ENCODE assay signal across 26 cellular contexts in genomic region chr1:153640873-153641272, GRCh38. TPM values are rescaled to one million over a fixed set of nuclear protein-coding genes. Genes with fewer than 3 reads are reported as not detected.
DNase-seq lines count a peak whose midpoint lies in the region; ATAC-seq and TF ChIP-seq lines count a peak whose summit lies in the region.
"Had no signal": no experiment of that assay in that cellular context is flagged by ENCODE, and none has a peak within 500 bp of the region (broad histone marks: within the 10 kb centered on the region; RNA-seq: fewer than 3 reads in every experiment).

No MANE protein-coding gene starts in this region.

- TF ChIP-seq CTCF in activated CD8-positive, alpha-beta T cell treated with anti-CD3 and anti-CD28 coated beads for 36 hours (IDR thresholded peaks at IDR 0.05), result no peak
- no peak for TF ChIP-seq CTCF in Loucy (conservative IDR thresholded peaks at IDR 0.05; ENCODE audit: low read length)

- H3K18ac ChIP-seq in trophoblast cell (ENCODE audit: low read length), result no peak overlapping the region

- no peak overlapping the region for H3K23ac ChIP-seq in trophoblast cell (ENCODE audit: low read length)

- peaks cover 44% of the 10 kb centered on the region for H3K4me1 ChIP-seq in Loucy (ENCODE audit: insufficient read depth, low read length, poor library complexity, severe bottlenecking)
- no peaks in the 10 kb centered on the region for H3K4me1 ChIP-seq in trophoblast cell (ENCODE audit: control insufficient read depth in 1 of 2, insufficient read depth in 2 of 2, low read length in 2 of 2)
- H3K4me1 ChIP-seq: BE2C had no signal

- WGBS in trophoblast cell (ENCODE audit: extremely low coverage, insufficient coverage, insufficient read length), result no CpG with 5 or more reads among the region's 6 CpGs

- DNase-seq in activated CD8-positive, alpha-beta T cell treated with anti-CD3 and anti-CD28 coated beads for 36 hours, result no peak
- no peak for DNase-seq in activated CD8-positive, alpha-beta T cell treated with anti-CD3 and anti-CD28 coated beads, Interleukin-2, amount 10 ng/mL, durations not matched to agents 7 days and 5 days
- no peak for DNase-seq in trophoblast cell
- no peak for DNase-seq in NCI-H146 (lab: John Stamatoyannopoulos, UW)
- DNase-seq: activated CD4-positive, alpha-beta T cell treated with anti-CD3 and anti-CD28 coated beads for 4 hours; activated CD8-positive, alpha-beta memory T cell treated with anti-CD3 and anti-CD28 coated beads, Interleukin-2, amount 50 U/mL, for 4 hours; activated naive CD4-positive, alpha-beta T cell treated with anti-CD3 and anti-CD28 coated beads, Interleukin-2, amount 10 ng/mL, durations not matched to agents 7 days and 5 days; BE2C; Calu3; effector CD8-positive, alpha-beta T cell; H9; NCI-H187; NCI-H2227 treated with DMSO at 0.1 percent for 48 hours; PC-3; right cardiac atrium; SHP77; stimulated activated CD8-positive, alpha-beta memory T cell treated with anti-CD3 and anti-CD28 coated beads, Interleukin-4, amount 100 ng/mL, for 48 hours; T-cell had no signal

- H3K4me3 Mint-ChIP-seq in activated CD8-positive, alpha-beta T cell treated with anti-CD3 and anti-CD28 coated beads for 36 hours, result no peak overlapping the region
- no peak overlapping the region for H3K4me3 Mint-ChIP-seq in activated CD8-positive, alpha-beta T cell treated with anti-CD3 and anti-CD28 coated beads, Interleukin-2, amount 10 ng/mL, durations not matched to agents 7 days and 5 days
- H3K4me3 Mint-ChIP-seq: activated naive CD4-positive, alpha-beta T cell treated with anti-CD3 and anti-CD28 coated beads, Interleukin-2, amount 10 ng/mL, durations not matched to agents 7 days and 5 days; H9; T-cell had no signal

- H3K9me3 Mint-ChIP-seq in activated CD8-positive, alpha-beta T cell treated with anti-CD3 and anti-CD28 coated beads for 36 hours, result no peaks in the 10 kb centered on the region
- H3K9me3 Mint-ChIP-seq in activated CD8-positive, alpha-beta T cell treated with anti-CD3 and anti-CD28 coated beads, Interleukin-2, amount 10 ng/mL, durations not matched to agents 7 days and 5 days (ENCODE audit: insufficient read depth), result no peaks in the 10 kb centered on the region
- H3K9me3 Mint-ChIP-seq: activated naive CD4-positive, alpha-beta T cell treated with anti-CD3 and anti-CD28 coated beads, Interleukin-2, amount 10 ng/mL, durations not matched to agents 7 days and 5 days; H9; T-cell had no signal

- no peak overlapping the region for H4K91ac ChIP-seq in trophoblast cell (ENCODE audit: low read depth, low read length)

- no peak overlapping the region for H2AK5ac ChIP-seq in trophoblast cell (ENCODE audit: low read length)

- H3K9me3 ChIP-seq in Loucy (ENCODE audit: insufficient read depth, low read depth, low read length), result no peaks in the 10 kb centered on the region
- no peaks in the 10 kb centered on the region for H3K9me3 ChIP-seq in trophoblast cell (ENCODE audit: insufficient read depth, low read depth, low read length)
- H3K9me3 ChIP-seq: BE2C, esophagus muscularis mucosa had no signal

- H3K14ac ChIP-seq in trophoblast cell (ENCODE audit: low read length), result no peak overlapping the region

- no peaks in the 10 kb centered on the region for H3K27me3 Mint-ChIP-seq in activated CD8-positive, alpha-beta T cell treated with anti-CD3 and anti-CD28 coated beads for 36 hours
- H3K27me3 Mint-ChIP-seq in activated CD8-positive, alpha-beta T cell treated with anti-CD3 and anti-CD28 coated beads, Interleukin-2, amount 10 ng/mL, durations not matched to agents 7 days and 5 days (ENCODE audit: low read depth), result no peaks in the 10 kb centered on the region
- H3K27me3 Mint-ChIP-seq: activated naive CD4-positive, alpha-beta T cell treated with anti-CD3 and anti-CD28 coated beads, Interleukin-2, amount 10 ng/mL, durations not matched to agents 7 days and 5 days; T-cell had no signal

- no peak overlapping the region for H2BK5ac ChIP-seq in trophoblast cell (ENCODE audit: low read depth, low read length, poor library complexity)

- intact Hi-C loops in activated CD8-positive, alpha-beta T cell treated with anti-CD3 and anti-CD28 coated beads for 36 hours (cut with micrococcal nuclease), result no loop called here

- peak overlapping the region; percentile 52 for H3K27ac Mint-ChIP-seq in activated CD8-positive, alpha-beta T cell treated with anti-CD3 and anti-CD28 coated beads for 36 hours
- H3K27ac Mint-ChIP-seq in activated CD8-positive, alpha-beta T cell treated with anti-CD3 and anti-CD28 coated beads, Interleukin-2, amount 10 ng/mL, durations not matched to agents 7 days and 5 days, result no peak overlapping the region

- peak overlapping the region; percentile 44 for H3K4ac ChIP-seq in trophoblast cell (ENCODE audit: low read depth, low read length)

- POLR2A ChIA-PET in activated CD8-positive, alpha-beta T cell treated with anti-CD3 and anti-CD28 coated beads for 36 hours (lab: Charles Lee), result interaction anchor here (0.9 to 6.3 kb wide), 5 partner anchors 9 to 330 kb away, joined by 3 to 72 read pairs (median 4); partner anchors contain the start of gene SNAPIN
- POLR2A ChIA-PET in activated CD8-positive, alpha-beta T cell treated with anti-CD3 and anti-CD28 coated beads, Interleukin-2, amount 10 ng/mL, durations not matched to agents 7 days and 5 days (lab: Charles Lee), result no interaction called here

- peak overlapping the region; percentile 3 for H3K4me3 ChIP-seq in Loucy (ENCODE audit: low read length, poor library complexity, severe bottlenecking)
- no peak overlapping the region for H3K4me3 ChIP-seq in trophoblast cell (ENCODE audit: low read depth, low read length)
- H3K4me3 ChIP-seq: esophagus muscularis mucosa, lung had no signal

- no peak overlapping the region for H2BK120ac ChIP-seq in trophoblast cell (ENCODE audit: insufficient read depth, low read length, poor library complexity)

- ATAC-seq in activated CD8-positive, alpha-beta T cell treated with anti-CD3 and anti-CD28 coated beads for 36 hours, result no peak
- no peak for ATAC-seq in activated CD8-positive, alpha-beta T cell treated with anti-CD3 and anti-CD28 coated beads, Interleukin-2, amount 10 ng/mL, durations not matched to agents 7 days and 5 days
- ATAC-seq in HG02763 (IDR thresholded peaks at IDR 0.05; ENCODE audit: unreplicated experiment), result no peak
- ATAC-seq: PC-3, right cardiac atrium, T-cell had no signal

- H3K27me3 ChIP-seq in Loucy (ENCODE audit: insufficient read depth, low read length, poor library complexity, severe bottlenecking) (no peaks in the 10 kb centered on the region), trophoblast cell (ENCODE audit: insufficient read depth, low read length) (no peaks in the 10 kb centered on the region)
- H3K27me3 ChIP-seq: BE2C, esophagus muscularis mucosa had no signal

- H3K9ac ChIP-seq in Loucy (ENCODE audit: low read depth, low read length, poor library complexity, severe bottlenecking) (no peak overlapping the region), trophoblast cell (ENCODE audit: low read length) (no peak overlapping the region)
- H3K9ac ChIP-seq: KMS-11 had no signal

- H3K36me3 ChIP-seq in Loucy (ENCODE audit: insufficient read depth, low read length) (peaks cover 96% of the 10 kb centered on the region), trophoblast cell (ENCODE audit: control insufficient read depth in 1 of 2, insufficient read depth in 2 of 2, low read length in 2 of 2) (peaks cover 45 to 71% of the 10 kb centered on the region in 2 experiments)

- peaks cover 55% of the 10 kb centered on the region for H4K20me1 ChIP-seq in Loucy (ENCODE audit: insufficient read depth, low read length, poor library complexity, severe bottlenecking)

- H3K4me1 Mint-ChIP-seq in activated CD8-positive, alpha-beta T cell treated with anti-CD3 and anti-CD28 coated beads for 36 hours (ENCODE audit: low read depth), result peaks cover 58% of the 10 kb centered on the region
- peaks cover 41% of the 10 kb centered on the region for H3K4me1 Mint-ChIP-seq in activated CD8-positive, alpha-beta T cell treated with anti-CD3 and anti-CD28 coated beads, Interleukin-2, amount 10 ng/mL, durations not matched to agents 7 days and 5 days (ENCODE audit: low read depth)

- H3K4me2 ChIP-seq in Loucy (ENCODE audit: low read depth, low read length, poor library complexity, severe bottlenecking), result peak overlapping the region; percentile 29
- H3K4me2 ChIP-seq in trophoblast cell (ENCODE audit: low read length), result no peak overlapping the region
- H3K4me2 ChIP-seq: KMS-11 had no signal

- no peaks in the 10 kb centered on the region for H3K79me1 ChIP-seq in trophoblast cell (ENCODE audit: low read length)

- H2AFZ ChIP-seq in Loucy (ENCODE audit: low read length) (no peak overlapping the region), trophoblast cell (ENCODE audit: insufficient read depth, low read length, poor library complexity) (no peak overlapping the region)

- peaks cover 85% of the 10 kb centered on the region for H3K79me2 ChIP-seq in Loucy (ENCODE audit: insufficient read depth, low read length)
- H3K79me2 ChIP-seq in trophoblast cell (ENCODE audit: control insufficient read depth, insufficient read depth, low read length, poor library complexity), result peaks cover 3% of the 10 kb centered on the region

- H4K8ac ChIP-seq in trophoblast cell (ENCODE audit: low read depth, low read length), result no peak overlapping the region

- no peak overlapping the region for H4K12ac ChIP-seq in trophoblast cell (ENCODE audit: low read depth, low read length)

- no peaks in the 10 kb centered on the region for H3F3A ChIP-seq in Loucy (ENCODE audit: low read depth)

- no peak overlapping the region for H3K27ac ChIP-seq in trophoblast cell (ENCODE audit: low read depth, low read length)
- H3K27ac ChIP-seq: esophagus muscularis mucosa, KMS-11 had no signal

- peaks cover 80% of the 10 kb centered on the region for H3K36me3 Mint-ChIP-seq in activated CD8-positive, alpha-beta T cell treated with anti-CD3 and anti-CD28 coated beads for 36 hours (ENCODE audit: low read depth)
- H3K36me3 Mint-ChIP-seq in activated CD8-positive, alpha-beta T cell treated with anti-CD3 and anti-CD28 coated beads, Interleukin-2, amount 10 ng/mL, durations not matched to agents 7 days and 5 days (ENCODE audit: low read depth), result peaks cover 79% of the 10 kb centered on the region

- no peaks in the 10 kb centered on the region for H3K9me2 ChIP-seq in Loucy (replicated peaks; ENCODE audit: low read depth, low read length)

- no peak overlapping the region for H2BK12ac ChIP-seq in trophoblast cell (ENCODE audit: low read length)

- CTCF ChIA-PET in activated CD8-positive, alpha-beta T cell treated with anti-CD3 and anti-CD28 coated beads for 36 hours (lab: Charles Lee), result interaction anchor here (1.5 to 5.5 kb wide), 2 partner anchors 108 to 130 kb away, joined by 3 to 21 read pairs; no protein-coding TSS in a partner anchor
- CTCF ChIA-PET in activated CD8-positive, alpha-beta T cell treated with anti-CD3 and anti-CD28 coated beads, Interleukin-2, amount 10 ng/mL, durations not matched to agents 7 days and 5 days (lab: Charles Lee), result no interaction called here

RNA-seq across cellular contexts. Expression of gene CHTOP, which starts 7.0 kb away (rescaled TPM):
- total RNA-seq in activated CD8-positive, alpha-beta T cell treated with anti-CD3 and anti-CD28 coated beads for 36 hours, result 10 to 100 TPM; 76.8 to 83.2 TPM
- 10 to 100 TPM; 81.9 to 82.0 TPM for total RNA-seq in activated CD8-positive, alpha-beta T cell treated with anti-CD3 and anti-CD28 coated beads, Interleukin-2, amount 10 ng/mL, durations not matched to agents 7 days and 5 days
- polyA plus RNA-seq in trophoblast cell (2013), result 72.8 and 73.0 TPM in 2 replicates

RNA-seq across cellular contexts. Expression of gene S100A1, which starts 12.6 kb away (rescaled TPM):
- not detected for total RNA-seq in activated CD8-positive, alpha-beta T cell treated with anti-CD3 and anti-CD28 coated beads for 36 hours
- total RNA-seq in activated CD8-positive, alpha-beta T cell treated with anti-CD3 and anti-CD28 coated beads, Interleukin-2, amount 10 ng/mL, durations not matched to agents 7 days and 5 days, result not detected
- 0.93 and 1.2 TPM in 2 replicates for polyA plus RNA-seq in trophoblast cell (2013)
- total RNA-seq: Calu3, H9, osteocyte, T-cell, urinary bladder had no signal

RNA-seq across cellular contexts. Expression of gene S100A13, which starts 13.6 kb away (rescaled TPM):
- total RNA-seq in activated CD8-positive, alpha-beta T cell treated with anti-CD3 and anti-CD28 coated beads for 36 hours, result 1 to 10 TPM; 8.1 to 9.4 TPM
- 1 to 10 TPM; 6.2 to 7.0 TPM for total RNA-seq in activated CD8-positive, alpha-beta T cell treated with anti-CD3 and anti-CD28 coated beads, Interleukin-2, amount 10 ng/mL, durations not matched to agents 7 days and 5 days
- polyA plus RNA-seq in trophoblast cell (2013), result 409 and 437 TPM in 2 replicates

RNA-seq across cellular contexts. Expression of gene SNAPIN, which starts 17.6 kb away (rescaled TPM):
- 10 to 100 TPM; 25.7 to 27.3 TPM for total RNA-seq in activated CD8-positive, alpha-beta T cell treated with anti-CD3 and anti-CD28 coated beads for 36 hours
- total RNA-seq in activated CD8-positive, alpha-beta T cell treated with anti-CD3 and anti-CD28 coated beads, Interleukin-2, amount 10 ng/mL, durations not matched to agents 7 days and 5 days, result 10 to 100 TPM; 36.5 to 37.7 TPM
- 29.2 and 31.4 TPM in 2 replicates for polyA plus RNA-seq in trophoblast cell (2013)

RNA-seq across cellular contexts. Expression of gene S100A14, which starts 24.7 kb away (rescaled TPM):
- not detected for total RNA-seq in activated CD8-positive, alpha-beta T cell treated with anti-CD3 and anti-CD28 coated beads for 36 hours
- total RNA-seq in activated CD8-positive, alpha-beta T cell treated with anti-CD3 and anti-CD28 coated beads, Interleukin-2, amount 10 ng/mL, durations not matched to agents 7 days and 5 days, result not detected
- 20.0 and 21.0 TPM in 2 replicates for polyA plus RNA-seq in trophoblast cell (2013)
- total RNA-seq: cerebellum, osteocyte had no signal
